1 cellular context compared by ENCODE assay signal in the genomic region with DNA sequence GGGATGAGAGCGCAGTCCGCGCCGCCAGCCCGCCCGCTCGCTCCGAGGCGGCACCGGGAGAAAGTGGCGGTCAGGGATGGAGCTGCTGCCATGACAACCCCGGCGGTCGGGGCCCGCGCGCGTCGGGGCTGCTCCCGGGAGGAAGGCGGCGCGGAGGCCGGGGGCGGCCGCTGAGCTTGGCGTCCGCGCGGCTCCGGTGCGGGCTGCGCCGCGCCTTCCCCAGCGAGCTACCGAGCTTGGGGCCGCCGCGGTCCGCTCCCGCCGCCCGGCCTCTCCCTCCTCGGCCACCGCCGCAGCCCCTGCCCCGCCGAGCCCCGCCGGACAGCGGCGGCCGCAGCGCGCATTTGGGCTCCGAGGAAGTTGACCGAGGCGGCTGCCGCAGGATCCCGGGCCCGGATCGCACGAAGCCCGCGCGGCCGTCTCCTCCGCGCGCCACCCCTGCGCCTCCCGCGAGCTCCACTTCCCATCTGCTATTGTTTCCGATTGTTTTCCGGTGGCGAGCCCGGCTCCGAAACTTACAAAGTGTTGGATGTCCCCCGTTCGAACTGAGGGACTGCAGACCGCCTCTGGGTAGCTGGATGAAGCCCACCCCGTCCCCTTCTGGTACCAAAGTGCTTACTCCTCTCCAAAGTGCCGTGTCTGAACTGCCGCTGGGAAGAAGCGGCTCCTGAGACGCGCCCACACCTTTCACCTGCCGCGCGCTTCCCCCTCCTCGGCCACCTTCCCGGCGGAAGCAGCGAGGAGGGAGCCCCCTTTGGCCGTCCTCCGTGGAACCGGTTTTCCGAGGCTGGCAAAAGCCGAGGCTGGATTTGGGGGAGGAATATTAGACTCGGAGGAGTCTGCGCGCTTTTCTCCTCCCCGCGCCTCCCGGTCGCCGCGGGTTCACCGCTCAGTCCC.
TF ChIP-seq lines count a peak whose summit lies in the region.

No MANE protein-coding gene starts in this region.

TF ChIP-seq in HEK293, 187 proteins besides CTCF, POLR2A, EP300 and RAD21 (continued from another document):
- TF ChIP-seq, protein P1, sequence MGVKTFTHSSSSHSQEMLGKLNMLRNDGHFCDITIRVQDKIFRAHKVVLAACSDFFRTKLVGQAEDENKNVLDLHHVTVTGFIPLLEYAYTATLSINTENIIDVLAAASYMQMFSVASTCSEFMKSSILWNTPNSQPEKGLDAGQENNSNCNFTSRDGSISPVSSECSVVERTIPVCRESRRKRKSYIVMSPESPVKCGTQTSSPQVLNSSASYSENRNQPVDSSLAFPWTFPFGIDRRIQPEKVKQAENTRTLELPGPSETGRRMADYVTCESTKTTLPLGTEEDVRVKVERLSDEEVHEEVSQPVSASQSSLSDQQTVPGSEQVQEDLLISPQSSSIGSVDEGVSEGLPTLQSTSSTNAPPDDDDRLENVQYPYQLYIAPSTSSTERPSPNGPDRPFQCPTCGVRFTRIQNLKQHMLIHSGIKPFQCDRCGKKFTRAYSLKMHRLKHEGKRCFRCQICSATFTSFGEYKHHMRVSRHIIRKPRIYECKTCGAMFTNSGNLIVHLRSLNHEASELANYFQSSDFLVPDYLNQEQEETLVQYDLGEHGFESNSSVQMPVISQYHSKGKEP (tag by site-specific recombination; IDR thresholded peaks at IDR 0.05) = no peak
- TF ChIP-seq KLF8 (tag by site-specific recombination; IDR thresholded peaks at IDR 0.05) (0 out of 2 replicates have a peak, but pooled peaks have one; percentile 9), ZNF175 (tag by site-specific recombination; IDR thresholded peaks at IDR 0.05) (no peak), ZEB2 (tag by site-specific recombination; IDR thresholded peaks at IDR 0.05) (0 out of 2 replicates have a peak, but pooled peaks have one; percentile 42), ZNF274 (IDR thresholded peaks at IDR 0.05; ENCODE audit: low read length) (no peak), ZNF274 (tag by site-specific recombination; IDR thresholded peaks at IDR 0.05; ENCODE audit: borderline replicate concordance) (no peak), ZNF777 (tag by site-specific recombination; IDR thresholded peaks at IDR 0.05; ENCODE audit: borderline replicate concordance) (no peak), ZNF624 (tag by site-specific recombination; IDR thresholded peaks at IDR 0.05) (no peak), ZNF530 (tag by site-specific recombination; IDR thresholded peaks at IDR 0.05; ENCODE audit: low read depth) (no peak)
